Comparison of ENCODE assay signal across 20 cellular contexts in the genomic region with DNA sequence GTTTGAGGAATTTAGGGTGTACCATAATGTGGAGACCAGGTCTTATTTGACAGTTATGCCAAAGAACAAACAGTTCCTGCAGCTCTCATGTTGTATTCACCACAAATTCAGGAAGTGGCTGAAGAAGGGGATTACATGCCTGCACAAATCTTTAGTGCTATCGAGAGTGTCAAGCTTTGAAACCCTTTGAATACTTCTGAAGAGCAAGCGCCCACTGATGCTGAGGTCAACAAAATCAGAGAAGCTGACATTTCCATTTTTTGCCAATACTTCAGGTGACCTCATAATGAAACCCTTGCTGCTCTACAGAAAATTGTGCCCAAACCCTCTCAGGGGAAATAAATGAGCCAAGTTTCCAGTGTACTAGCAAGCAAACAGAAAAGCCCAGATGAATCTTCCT. TPM values are rescaled to one million over a fixed set of nuclear protein-coding genes. Genes with fewer than 3 reads are reported as not detected.
A peak's percentile ranks its signal among the peaks of the same experiment; 100 is the strongest.
DNase-seq lines count a peak whose midpoint lies in the region; ATAC-seq and TF ChIP-seq lines count a peak whose summit lies in the region.
"Had no signal": no experiment of that assay in that cellular context is flagged by ENCODE, and none has a peak within 500 bp of the region (broad histone marks: within the 10 kb centered on the region; RNA-seq: fewer than 3 reads in every experiment).

No MANE protein-coding gene starts in this region.

- no peak overlapping the region for H3K4me3 Mint-ChIP-seq in activated CD4-positive, alpha-beta T cell treated with anti-CD3 and anti-CD28 coated beads for 36 hours
- H3K4me3 Mint-ChIP-seq: activated naive CD8-positive, alpha-beta T cell; CD8-positive, alpha-beta T cell had no signal

- H3K4me3 ChIP-seq in MM.1S (ENCODE audit: low read length): no peak overlapping the region

- CTCF ChIA-PET in activated CD4-positive, alpha-beta T cell treated with anti-CD3 and anti-CD28 coated beads for 36 hours (lab: Charles Lee): no interaction called here

- DNase-seq in activated CD4-positive, alpha-beta T cell treated with anti-CD3 and anti-CD28 coated beads for 36 hours: peak; percentile 9
- no peak for DNase-seq in activated CD4-positive, alpha-beta T cell treated with anti-CD3 and anti-CD28 coated beads, Interleukin-2, amount 50 U/mL, for 4 hours
- peak; percentile 93 for DNase-seq in MM.1S
- no peak for DNase-seq in sciatic nerve (ENCODE audit: low spot score)
- no peak for DNase-seq in anterior cingulate cortex (lab: John Stamatoyannopoulos, UW)
- no peak for DNase-seq in stimulated activated CD8-positive, alpha-beta memory T cell treated with anti-CD3 and anti-CD28 coated beads, Interleukin-4, amount 100 ng/mL, for 48 hours
- DNase-seq: 8988T; activated CD8-positive, alpha-beta memory T cell treated with anti-CD3 and anti-CD28 coated beads for 24 hours; CD8-positive, alpha-beta T cell; islet precursor cell; Karpas-422; midbrain; NCI-H187; NCI-H748 treated with DMSO at 0.1 percent for 48 hours; occipital lobe had no signal

- no peaks in the 10 kb centered on the region for H4K20me1 ChIP-seq in MM.1S (ENCODE audit: insufficient read depth, low read length)

- peak; percentile 41 for ATAC-seq in activated CD4-positive, alpha-beta T cell treated with anti-CD3 and anti-CD28 coated beads for 36 hours
- ATAC-seq in GM21825 (IDR thresholded peaks at IDR 0.05; ENCODE audit: unreplicated experiment) (peak; percentile 57), sciatic nerve (peak; percentile 56), HG02981 (IDR thresholded peaks at IDR 0.05; ENCODE audit: unreplicated experiment) (no peak)
- ATAC-seq: CD8-positive, alpha-beta T cell had no signal

- no peaks in the 10 kb centered on the region for H3K9me2 ChIP-seq in MM.1S (replicated peaks; ENCODE audit: insufficient read depth, low read length)

- H3K4me1 Mint-ChIP-seq in activated CD4-positive, alpha-beta T cell treated with anti-CD3 and anti-CD28 coated beads for 36 hours: peaks cover 12% of the 10 kb centered on the region

- no peak overlapping the region for H3K9ac ChIP-seq in MM.1S (ENCODE audit: low read length)

- no peaks in the 10 kb centered on the region for H3K36me3 ChIP-seq in MM.1S (replicated peaks; ENCODE audit: insufficient read depth, low read length)

- no peak overlapping the region for H2AFZ ChIP-seq in MM.1S (ENCODE audit: low read length)

- no peaks in the 10 kb centered on the region for H3K79me2 ChIP-seq in MM.1S (ENCODE audit: low read length)

- H3F3A ChIP-seq in MM.1S (ENCODE audit: insufficient read depth, low read length): peaks cover 17% of the 10 kb centered on the region

- POLR2A ChIA-PET in activated CD4-positive, alpha-beta T cell treated with anti-CD3 and anti-CD28 coated beads for 36 hours (lab: Charles Lee): no interaction called here

- H3K27me3 Mint-ChIP-seq in activated CD4-positive, alpha-beta T cell treated with anti-CD3 and anti-CD28 coated beads for 36 hours: peaks cover 2% of the 10 kb centered on the region
- H3K27me3 Mint-ChIP-seq: activated naive CD8-positive, alpha-beta T cell; central memory CD8-positive, alpha-beta T cell had no signal

- H3K36me3 Mint-ChIP-seq in activated CD4-positive, alpha-beta T cell treated with anti-CD3 and anti-CD28 coated beads for 36 hours (ENCODE audit: low read depth): no peaks in the 10 kb centered on the region
- H3K36me3 Mint-ChIP-seq: activated naive CD8-positive, alpha-beta T cell; CD8-positive, alpha-beta T cell had no signal

- TF ChIP-seq CTCF in MM.1S (IDR thresholded peaks at IDR 0.05; ENCODE audit: low read length): no peak

- peak overlapping the region; percentile 59; the same call in 1 of the 2 replicates for H3K27ac ChIP-seq in MM.1S (ENCODE audit: low read length)
- H3K27ac ChIP-seq: HL-60 had no signal

- H3K9me3 ChIP-seq in MM.1S (replicated peaks; ENCODE audit: insufficient read depth, low read length): no peaks in the 10 kb centered on the region

- intact Hi-C loops in activated CD4-positive, alpha-beta T cell treated with anti-CD3 and anti-CD28 coated beads for 36 hours (cut with DNase I, micrococcal nuclease): no loop called here
- intact Hi-C loops in sciatic nerve (cut with DNase I): no loop called here

- H3K27me3 ChIP-seq in MM.1S (replicated peaks; ENCODE audit: insufficient read depth, low read length): no peaks in the 10 kb centered on the region

- H3K9me3 Mint-ChIP-seq in activated CD4-positive, alpha-beta T cell treated with anti-CD3 and anti-CD28 coated beads for 36 hours (ENCODE audit: low read depth): no peaks in the 10 kb centered on the region
- H3K9me3 Mint-ChIP-seq: CD8-positive, alpha-beta T cell; central memory CD8-positive, alpha-beta T cell had no signal

- no peak overlapping the region for H3K27ac Mint-ChIP-seq in activated CD4-positive, alpha-beta T cell treated with anti-CD3 and anti-CD28 coated beads for 36 hours
- H3K27ac Mint-ChIP-seq: CD8-positive, alpha-beta T cell had no signal

- peaks cover 28% of the 10 kb centered on the region for H3K4me1 ChIP-seq in MM.1S (ENCODE audit: low read length)

- H3K4me2 ChIP-seq in MM.1S (ENCODE audit: low read depth, low read length): peak overlapping the region; percentile 79

RNA-seq across cellular contexts. Expression of gene PAK3, which starts 28.4 kb away (rescaled TPM):
- under 1 TPM; 0.26 to 0.37 TPM for total RNA-seq in activated CD4-positive, alpha-beta T cell treated with anti-CD3 and anti-CD28 coated beads for 36 hours
- total RNA-seq in sciatic nerve: 49.4 TPM

Comparison
In these comparisons a context has a peak if more than half of its experiments do, and no peak if none do; other contexts are left out.
1. DNase-seq: peak in activated CD4-positive, alpha-beta T cell treated with anti-CD3 and anti-CD28 coated beads for 36 hours (single experiment) and MM.1S (single experiment); none in activated CD4-positive, alpha-beta T cell treated with anti-CD3 and anti-CD28 coated beads, Interleukin-2, amount 50 U/mL, for 4 hours (0 of 2), sciatic nerve (single experiment), anterior cingulate cortex (0 of 58) and stimulated activated CD8-positive, alpha-beta memory T cell treated with anti-CD3 and anti-CD28 coated beads, Interleukin-4, amount 100 ng/mL, for 48 hours (single experiment).
2. RNA of gene PAK3, which starts 28.4 kb away (total RNA-seq): 49.4 TPM in sciatic nerve (single experiment); 0.26 to 0.37 TPM in activated CD4-positive, alpha-beta T cell treated with anti-CD3 and anti-CD28 coated beads for 36 hours; every median in the first group is over 10 times any median in the second.